ENCODE assay signal across 8 cellular contexts in genomic region chr1:42777860-42778259, GRCh38. TPM values are rescaled to one million over a fixed set of nuclear protein-coding genes. Genes with fewer than 3 reads are reported as not detected.
DNase-seq lines count a peak whose midpoint lies in the region; ATAC-seq, FAIRE-seq and TF ChIP-seq lines count a peak whose summit lies in the region.

No MANE protein-coding gene starts in this region.

- H3K4me3 ChIP-seq in right cardiac atrium (ENCODE audit: low read length) (no peak overlapping the region), stomach (no peak overlapping the region)

- H3K4me1 ChIP-seq in right cardiac atrium (ENCODE audit: control insufficient read depth, insufficient read depth, low read length) (peaks cover 1% of the 10 kb centered on the region), stomach (no peaks in the 10 kb centered on the region)

- H3K36me3 ChIP-seq in stomach: peaks cover 21 to 97% (median 86%) of the 10 kb centered on the region in 4 donors

- no peak overlapping the region for H3K27ac Mint-ChIP-seq in activated naive CD8-positive, alpha-beta T cell treated with anti-CD3 and anti-CD28 coated beads, Interleukin-2, amount 50 U/mL, for 24 hours

- DNase-seq in AG08396 (ENCODE audit: low spot score) (peak; percentile 75), NCI-H2227 (lab: John Stamatoyannopoulos, UW; ENCODE audit: unreplicated experiment) (peak; percentile 50), right cardiac atrium (no peak), stomach (no peak), NK-92 (lab: John Stamatoyannopoulos, UW; ENCODE audit: unreplicated experiment) (no peak)
- DNase-seq in activated naive CD8-positive, alpha-beta T cell treated with anti-CD3 and anti-CD28 coated beads, Interleukin-2, amount 50 U/mL, for 24 hours: peak; percentile 23

- peak; percentile 68 for FAIRE-seq in G401.6 (lab: Jason Lieb, UNC)

- H3K27ac ChIP-seq in right cardiac atrium (ENCODE audit: low read length): no peak overlapping the region
- no peak overlapping the region for H3K27ac ChIP-seq in stomach

- no peaks in the 10 kb centered on the region for H3K27me3 ChIP-seq in right cardiac atrium (ENCODE audit: control insufficient read depth, insufficient read depth)
- H3K27me3 ChIP-seq in stomach: no peaks in the 10 kb centered on the region

- H3K27me3 Mint-ChIP-seq in activated naive CD8-positive, alpha-beta T cell treated with anti-CD3 and anti-CD28 coated beads, Interleukin-2, amount 50 U/mL, for 24 hours: no peaks in the 10 kb centered on the region

- H3K4me1 Mint-ChIP-seq in activated naive CD8-positive, alpha-beta T cell treated with anti-CD3 and anti-CD28 coated beads, Interleukin-2, amount 50 U/mL, for 24 hours: peaks cover 15% of the 10 kb centered on the region

- intact Hi-C loops in right cardiac atrium (cut with DNase I): loop anchor here in 1 of 4 donors (10.0 kb wide), 1 partner anchor 297 kb away; no protein-coding TSS in a partner anchor
- intact Hi-C loops in stomach (cut with DNase I; ENCODE audit: low total_unique reads): no loop called here

- ATAC-seq in activated naive CD8-positive, alpha-beta T cell treated with anti-CD3 and anti-CD28 coated beads, Interleukin-2, amount 50 U/mL, for 24 hours: no peak
- ATAC-seq in right cardiac atrium (peak; percentile 52 to 57), GM19395 (IDR thresholded peaks at IDR 0.05; ENCODE audit: unreplicated experiment) (no peak)

- H3K9me3 Mint-ChIP-seq in activated naive CD8-positive, alpha-beta T cell treated with anti-CD3 and anti-CD28 coated beads, Interleukin-2, amount 50 U/mL, for 24 hours: no peaks in the 10 kb centered on the region

- TF ChIP-seq POLR2A in stomach (IDR thresholded peaks at IDR 0.05): no peak

- no peaks in the 10 kb centered on the region for H3K9me3 ChIP-seq in right cardiac atrium (ENCODE audit: control insufficient read depth, low read length)
- H3K9me3 ChIP-seq in stomach: no peaks in the 10 kb centered on the region

- TF ChIP-seq CTCF in stomach (IDR thresholded peaks at IDR 0.05): peak in 4 of 7 experiments; percentile 14 to 41 (median 35)

- peaks cover 56% of the 10 kb centered on the region for H3K36me3 Mint-ChIP-seq in activated naive CD8-positive, alpha-beta T cell treated with anti-CD3 and anti-CD28 coated beads, Interleukin-2, amount 50 U/mL, for 24 hours (ENCODE audit: low read depth)

- no peak for TF ChIP-seq EP300 in stomach (IDR thresholded peaks at IDR 0.05)

- H3K4me3 Mint-ChIP-seq in activated naive CD8-positive, alpha-beta T cell treated with anti-CD3 and anti-CD28 coated beads, Interleukin-2, amount 50 U/mL, for 24 hours: no peak overlapping the region

RNA-seq across cellular contexts. Expression of gene TMEM269, which starts 6.9 kb away (rescaled TPM):
- under 1 TPM in 1 of 4 donors, not detected in 3; 0.06 TPM for total RNA-seq in right cardiac atrium
- polyA plus RNA-seq in right cardiac atrium: not detected
- total RNA-seq in stomach: under 1 TPM in 1 of 5 donors, not detected in 4; 0.55 TPM
- under 1 TPM in 1 of 3 donors, not detected in 2; 0.03 TPM for polyA plus RNA-seq in stomach

RNA-seq across cellular contexts. Expression of gene C1orf50, which starts 10.8 kb away (rescaled TPM):
- total RNA-seq in right cardiac atrium (10 to 100 TPM in 1 of 4 donors, 1 to 10 TPM in 3; 5.9 to 11.3 (median 7.5) TPM), stomach (1 to 10 TPM in 2 of 5 donors, under 1 TPM in 1, not detected in 2; 0.89 to 6.7 (median 6.1) TPM)
- polyA plus RNA-seq in right cardiac atrium (3.8 TPM), stomach (1 to 10 TPM; 3.9 to 6.0 (median 4.1) TPM)

RNA-seq across cellular contexts. Expression of gene P3H1, which starts 11.0 kb away (rescaled TPM):
- 10 to 100 TPM; 12.8 to 17.8 (median 15.3) TPM for total RNA-seq in right cardiac atrium
- 11.1 TPM for polyA plus RNA-seq in right cardiac atrium
- 10 to 100 TPM; 17.8 to 78.2 (median 43.0) TPM for total RNA-seq in stomach
- polyA plus RNA-seq in stomach: 10 to 100 TPM in 2 of 3 donors, 1 to 10 TPM in 1; 5.0 to 18.2 (median 13.4) TPM

RNA-seq across cellular contexts. Expression of gene CLDN19, which starts 37.8 kb away (rescaled TPM):
- total RNA-seq in right cardiac atrium (not detected), stomach (under 1 TPM in 1 of 5 donors, not detected in 4; 0.37 TPM)
- polyA plus RNA-seq in right cardiac atrium (0.79 TPM), stomach (not detected)

RNA-seq across cellular contexts. Expression of gene ERMAP, which starts 39.1 kb away (rescaled TPM):
- total RNA-seq in right cardiac atrium (1 to 10 TPM; 3.4 to 6.8 (median 5.7) TPM), stomach (10 to 100 TPM in 2 of 5 donors, 1 to 10 TPM in 2, not detected in 1; 4.9 to 13.6 (median 8.4) TPM)
- polyA plus RNA-seq in right cardiac atrium (2.2 TPM), stomach (1 to 10 TPM; 3.5 to 4.9 (median 4.9) TPM)

Comparison
In these comparisons a context has a peak if more than half of its experiments do, and no peak if none do; other contexts are left out.
1. DNase-seq: peak in AG08396 (single experiment), NCI-H2227 (single experiment) and activated naive CD8-positive, alpha-beta T cell treated with anti-CD3 and anti-CD28 coated beads, Interleukin-2, amount 50 U/mL, for 24 hours (single experiment); none in right cardiac atrium (0 of 3), stomach (single experiment) and NK-92 (single experiment).
2. ATAC-seq: peak in right cardiac atrium (2 of 2); none in activated naive CD8-positive, alpha-beta T cell treated with anti-CD3 and anti-CD28 coated beads, Interleukin-2, amount 50 U/mL, for 24 hours (single experiment) and GM19395 (single experiment).